In the genomic region with DNA sequence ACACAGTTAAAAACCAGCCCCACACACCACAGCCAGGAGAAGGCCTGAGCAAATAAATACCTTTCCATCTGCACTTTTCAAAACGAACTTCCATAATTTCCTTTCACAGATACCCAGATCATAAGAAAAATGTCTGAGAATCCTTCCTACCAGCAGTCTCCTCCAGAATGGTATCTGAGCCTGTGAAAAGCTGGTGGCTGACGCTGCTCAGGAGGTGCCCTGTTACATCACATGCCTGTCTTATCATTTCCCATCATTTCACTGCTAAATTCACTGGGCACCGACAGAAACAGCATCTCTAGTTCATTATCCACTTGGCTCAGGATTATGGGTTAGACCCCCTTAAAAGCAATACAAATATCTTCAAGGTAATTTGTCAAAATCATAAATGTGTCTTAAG, we compare ENCODE assay signal across 29 cellular contexts. TPM values are rescaled to one million over a fixed set of nuclear protein-coding genes. Genes with fewer than 3 reads are reported as not detected.
"Had no signal": no experiment of that assay in that cellular context is flagged by ENCODE, and none has a peak within 500 bp of the region (broad histone marks: within the 10 kb centered on the region; RNA-seq: fewer than 3 reads in every experiment).

No MANE protein-coding gene starts in this region.

- ATAC-seq: Panc1, Right ventricle myocardium inferior, T-cell had no signal

- H3K9me3 ChIP-seq: SJCRH30 had no signal

- H3K36me3 ChIP-seq: SJCRH30 had no signal

- H3K27me3 ChIP-seq: SJCRH30 had no signal

- H2AFZ ChIP-seq: PC-9 had no signal

- H3K9ac ChIP-seq: KMS-11 had no signal

- H3K27ac Mint-ChIP-seq: T-cell had no signal

- H3K4me2 ChIP-seq: KMS-11, PC-9 had no signal

- H3K4me3 ChIP-seq: PC-9, SJCRH30, SK-N-MC had no signal

- H3K9me3 Mint-ChIP-seq: T-cell had no signal

- H3K4me3 Mint-ChIP-seq: T-cell had no signal

- H3K27ac ChIP-seq: KMS-11, PC-9, SJCRH30, SK-N-MC had no signal

- H3K4me1 ChIP-seq: SJCRH30 had no signal

- DNase-seq: Karpas-422, KBM-7, MM.1S, MV-4-11, NCI-H1092, NCI-H1105, NCI-H1417 treated with DMSO at 0.1 percent for 48 hours, NCI-H1436 treated with DMSO at 0.1 percent for 48 hours, NCI-H1694, NCI-H187, NCI-H1930, NCI-H2171 treated with DMSO at 0.1 percent for 48 hours, NCI-H2227 treated with DMSO at 0.1 percent for 48 hours, NCI-H446, NCI-H510A treated with DMSO at 0.1 percent for 48 hours, NCI-H524 treated with DMSO at 0.1 percent for 48 hours, NCI-H526 treated with DMSO at 0.1 percent for 48 hours, NCI-H774, PC-9, SHP77, SIG-M5, SJCRH30, T-cell had no signal

- H3K36me3 Mint-ChIP-seq: T-cell had no signal

RNA-seq across cellular contexts. Expression of gene CRACDL, which starts 4.4 kb away (rescaled TPM):
- total RNA-seq: LHCN-M2, RPMI7951, SJCRH30 had no signal
